ENCODE assay signal across 26 cellular contexts in the genomic region with DNA sequence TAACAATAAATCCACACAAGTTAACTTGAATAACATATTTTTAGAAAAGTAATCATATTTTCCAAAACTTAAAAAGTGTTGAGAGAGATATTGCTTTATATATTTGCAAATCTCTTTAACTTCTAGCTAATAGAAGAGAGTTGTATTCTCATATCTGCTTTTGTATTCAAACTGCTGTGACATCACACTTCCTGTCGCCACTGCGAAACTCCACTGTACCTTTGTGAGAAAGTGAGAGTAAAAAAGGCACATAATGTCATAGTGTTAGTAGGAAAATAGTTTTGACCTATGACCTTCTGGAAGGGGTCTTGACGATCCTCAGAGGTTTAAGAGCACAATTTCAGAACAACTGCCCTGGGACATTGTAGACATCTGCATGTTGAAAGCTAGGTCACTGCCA. TPM values are rescaled to one million over a fixed set of nuclear protein-coding genes. Genes with fewer than 3 reads are reported as not detected.
"Had no signal": no experiment of that assay in that cellular context is flagged by ENCODE, and none has a peak within 500 bp of the region (broad histone marks: within the 10 kb centered on the region; RNA-seq: fewer than 3 reads in every experiment).

No MANE protein-coding gene starts in this region.

- ATAC-seq: body of pancreas; gastrocnemius medialis; natural killer cell treated with Interleukin-12 subunit alpha and Interleukin-12 subunit beta and Interleukin-15 and Interleukin-18, amount 100 ng/mL, for 72 hours; right cardiac atrium had no signal

- H3K9me3 Mint-ChIP-seq: activated T-helper 2 cell treated with anti-CD3 and anti-CD28 coated beads, Interferon-gamma antibody, Interleukin-2, Interleukin-4, amounts not matched to agents 10 μg/mL and 5 μg/mL and 100 μg/mL, durations not matched to agents 14 hours and 24 hours and 36 hours; natural killer cell treated with Interleukin-12 subunit alpha and Interleukin-12 subunit beta and Interleukin-15 and Interleukin-18, amount 100 ng/mL, for 72 hours; T-helper 1 cell treated with Interleukin-12 subunit alpha and Interleukin-12 subunit beta and Interleukin-4 antibody, amounts not matched to agents 30 μg/mL and 1 μg/mL, for 36 hours had no signal

- H3K4me3 ChIP-seq: adrenal gland, body of pancreas, colonic mucosa, esophagus squamous epithelium, gastrocnemius medialis, left ventricle myocardium inferior, lung, spleen, suprapubic skin, tibial nerve had no signal

- FAIRE-seq: islet of Langerhans, TTC549 had no signal

- H3K4me3 Mint-ChIP-seq: natural killer cell treated with Interleukin-12 subunit alpha and Interleukin-12 subunit beta and Interleukin-15 and Interleukin-18, amount 100 ng/mL, for 72 hours; T-helper 1 cell treated with Interleukin-12 subunit alpha and Interleukin-12 subunit beta and Interleukin-4 antibody, amounts not matched to agents 30 μg/mL and 1 μg/mL, for 36 hours had no signal

- DNase-seq: activated CD4-positive, alpha-beta T cell treated with anti-CD3 and anti-CD28 coated beads, Interleukin-2, amount 50 U/mL, for 1 hour; activated CD8-positive, alpha-beta memory T cell treated with anti-CD3 and anti-CD28 coated beads, Interleukin-2, amount 50 U/mL, for 4 hours; activated naive CD4-positive, alpha-beta T cell; activated T-cell treated with anti-CD3 and anti-CD28 coated beads, Interleukin-2, amount 50 U/mL, for 48 hours; adrenal gland; aorta; body of pancreas; colonic mucosa; effector CD8-positive, alpha-beta T cell; esophagus squamous epithelium; gastrocnemius medialis; glutamatergic neuron; left ventricle myocardium inferior; mesendoderm; spleen; T-helper 9 cell; WERI-Rb-1 had no signal

- H3K27ac Mint-ChIP-seq: activated T-helper 2 cell treated with anti-CD3 and anti-CD28 coated beads, Interferon-gamma antibody, Interleukin-2, Interleukin-4, amounts not matched to agents 10 μg/mL and 5 μg/mL and 100 μg/mL, durations not matched to agents 14 hours and 24 hours and 36 hours; natural killer cell treated with Interleukin-12 subunit alpha and Interleukin-12 subunit beta and Interleukin-15 and Interleukin-18, amount 100 ng/mL, for 72 hours; T-helper 1 cell treated with Interleukin-12 subunit alpha and Interleukin-12 subunit beta and Interleukin-4 antibody, amounts not matched to agents 30 μg/mL and 1 μg/mL, for 36 hours had no signal

RNA-seq across cellular contexts. Expression of a gene that starts 21.6 kb away (rescaled TPM):
- total RNA-seq: activated T-helper 2 cell treated with anti-CD3 and anti-CD28 coated beads, Interferon-gamma antibody, Interleukin-2, Interleukin-4, amounts not matched to agents 10 μg/mL and 5 μg/mL and 100 μg/mL, durations not matched to agents 14 hours and 24 hours and 36 hours; body of pancreas; esophagus squamous epithelium had no signal
